In the genomic region with DNA sequence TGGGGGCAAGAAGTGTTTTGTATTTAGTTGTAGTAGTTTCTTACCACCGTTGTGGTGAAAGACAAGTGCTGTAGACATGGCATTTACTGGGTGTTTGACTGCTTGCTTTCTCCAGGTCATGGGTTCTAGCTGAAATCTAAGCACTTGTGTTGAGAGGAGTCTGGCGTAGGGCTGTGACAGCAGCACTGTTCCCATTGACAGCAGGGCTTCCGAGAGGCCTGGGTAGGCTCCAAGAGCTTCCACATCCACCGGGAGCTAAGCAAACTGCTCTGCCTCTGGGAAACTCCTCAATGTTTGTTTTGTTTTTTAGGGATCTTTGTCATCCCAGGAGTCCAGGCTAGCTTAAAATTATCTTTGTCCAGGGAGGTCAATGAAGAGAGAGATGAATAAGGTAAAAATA, we compare ENCODE assay signal across 1 cellular context.
TF ChIP-seq lines count a peak whose summit lies in the region.

No MANE protein-coding gene starts in this region.

TF ChIP-seq in PFSK-1, 5 proteins besides CTCF, POLR2A, EP300 and RAD21 (continued from another document):
- TF ChIP-seq POLR2AphosphoS5 (IDR thresholded peaks at IDR 0.05; ENCODE audit: low read depth, low read length) (no peak), TAF1 (IDR thresholded peaks at IDR 0.05; ENCODE audit: borderline replicate concordance, insufficient read depth, low read length) (no peak)
